ENCODE assay signal across 21 cellular contexts in genomic region chr2:118510807-118511206, GRCh38.
DNase-seq lines count a peak whose midpoint lies in the region; ATAC-seq and TF ChIP-seq lines count a peak whose summit lies in the region.
"Had no signal": no experiment of that assay in that cellular context is flagged by ENCODE, and none has a peak within 500 bp of the region (broad histone marks: within the 10 kb centered on the region; RNA-seq: fewer than 3 reads in every experiment).

No MANE protein-coding gene starts in this region.

- H3K4me1 ChIP-seq in GM23338 (ENCODE audit: insufficient read depth), result no peaks in the 10 kb centered on the region
- H3K4me1 ChIP-seq: A549; BE2C; BLaER1 treated with 17β-estradiol and CSF1 and Interleukin-3, amounts not matched to agents 10 nM and 100 nM had no signal

- TF ChIP-seq CTCF in GM23338 (conservative IDR thresholded peaks at IDR 0.05; ENCODE audit: low read depth in 2 of 2), result no peak

- no peak overlapping the region for H3K27ac ChIP-seq in GM23338 (ENCODE audit: low read depth)
- H3K27ac ChIP-seq: A549; BLaER1 treated with 17β-estradiol and CSF1 and Interleukin-3, amounts not matched to agents 10 nM and 100 nM; GM23248 had no signal

- no peaks in the 10 kb centered on the region for H4K20me1 ChIP-seq in GM23338 (replicated peaks; ENCODE audit: insufficient read depth)
- H4K20me1 ChIP-seq: BLaER1 treated with 17β-estradiol and CSF1 and Interleukin-3, amounts not matched to agents 10 nM and 100 nM had no signal

- no peak overlapping the region for H3K27ac Mint-ChIP-seq in GM23338
- H3K27ac Mint-ChIP-seq: CD4-positive, alpha-beta memory T cell; H9 had no signal

- H3K79me2 ChIP-seq in GM23338 (replicated peaks; ENCODE audit: insufficient read depth), result no peaks in the 10 kb centered on the region

- peak overlapping the region; percentile 52; the same call in 1 of the 2 replicates for H2AFZ ChIP-seq in GM23338
- H2AFZ ChIP-seq: GM23248 had no signal

- H3K9me3 Mint-ChIP-seq in GM23338, result peaks cover 5% of the 10 kb centered on the region; the same call in 2 of the 3 replicates

- no peak overlapping the region for H3K4me3 ChIP-seq in GM23338
- H3K4me3 ChIP-seq: A549; BLaER1 treated with 17β-estradiol and CSF1 and Interleukin-3, amounts not matched to agents 10 nM and 100 nM; GM23248 had no signal

- peaks cover 7% of the 10 kb centered on the region; the same call in 2 of the 3 replicates for H3K36me3 Mint-ChIP-seq in GM23338 (ENCODE audit: low read depth)
- H3K36me3 Mint-ChIP-seq: CD4-positive, alpha-beta memory T cell had no signal

- H3K4me1 Mint-ChIP-seq in GM23338, result peaks cover 3% of the 10 kb centered on the region; the same call in 2 of the 3 replicates
- H3K4me1 Mint-ChIP-seq: CD4-positive, alpha-beta memory T cell had no signal

- no peak for DNase-seq in GM23338 (ENCODE audit: low spot score)
- DNase-seq in OCI-M1 (lab: John Stamatoyannopoulos, UW), result peak; percentile 31
- DNase-seq in mucosa of gallbladder (ENCODE audit: low spot score), result peak; percentile 29
- no peak for DNase-seq in activated CD8-positive, alpha-beta memory T cell treated with anti-CD3 and anti-CD28 coated beads, Interleukin-2, amount 50 U/mL, for 4 hours
- DNase-seq: 8988T; ACHN; AML-193; BE2C; Calu3; CD4-positive, alpha-beta memory T cell; COR-L47; DMS53; DMS79 treated with DMSO at 0.1 percent for 48 hours; GF-D8; GM23248; H9 had no signal

- H3F3A ChIP-seq in GM23338 (replicated peaks; ENCODE audit: low read depth), result no peaks in the 10 kb centered on the region

- no peaks in the 10 kb centered on the region for H3K27me3 ChIP-seq in GM23338 (ENCODE audit: insufficient read depth)
- H3K27me3 ChIP-seq: BE2C; BLaER1 treated with 17β-estradiol and CSF1 and Interleukin-3, amounts not matched to agents 10 nM and 100 nM had no signal

- no peaks in the 10 kb centered on the region for H3K36me3 ChIP-seq in GM23338 (ENCODE audit: insufficient read depth)
- H3K36me3 ChIP-seq: BE2C; BLaER1 treated with 17β-estradiol and CSF1 and Interleukin-3, amounts not matched to agents 10 nM and 100 nM had no signal

- no peaks in the 10 kb centered on the region for H3K9me2 ChIP-seq in GM23338 (ENCODE audit: insufficient read depth)

- no peak overlapping the region for H3K4me3 Mint-ChIP-seq in GM23338
- H3K4me3 Mint-ChIP-seq: CD4-positive, alpha-beta memory T cell; H9 had no signal

- no peak overlapping the region for H3K4me2 ChIP-seq in GM23338
- H3K4me2 ChIP-seq: A549; BLaER1 treated with 17β-estradiol and CSF1 and Interleukin-3, amounts not matched to agents 10 nM and 100 nM had no signal

- ATAC-seq in GM23338 (no peak), GM21447 (IDR thresholded peaks at IDR 0.05; ENCODE audit: unreplicated experiment) (no peak), GM21737 (IDR thresholded peaks at IDR 0.05; ENCODE audit: unreplicated experiment) (no peak)
- ATAC-seq: A549, HCT116 had no signal

- H3K27me3 Mint-ChIP-seq in GM23338 (ENCODE audit: insufficient read depth, low read depth, poor library complexity), result peaks cover 2% of the 10 kb centered on the region

TF ChIP-seq in GM23338, 12 proteins besides CTCF, POLR2A, EP300 and RAD21 (continues in another document):
- TF ChIP-seq, protein P1, sequence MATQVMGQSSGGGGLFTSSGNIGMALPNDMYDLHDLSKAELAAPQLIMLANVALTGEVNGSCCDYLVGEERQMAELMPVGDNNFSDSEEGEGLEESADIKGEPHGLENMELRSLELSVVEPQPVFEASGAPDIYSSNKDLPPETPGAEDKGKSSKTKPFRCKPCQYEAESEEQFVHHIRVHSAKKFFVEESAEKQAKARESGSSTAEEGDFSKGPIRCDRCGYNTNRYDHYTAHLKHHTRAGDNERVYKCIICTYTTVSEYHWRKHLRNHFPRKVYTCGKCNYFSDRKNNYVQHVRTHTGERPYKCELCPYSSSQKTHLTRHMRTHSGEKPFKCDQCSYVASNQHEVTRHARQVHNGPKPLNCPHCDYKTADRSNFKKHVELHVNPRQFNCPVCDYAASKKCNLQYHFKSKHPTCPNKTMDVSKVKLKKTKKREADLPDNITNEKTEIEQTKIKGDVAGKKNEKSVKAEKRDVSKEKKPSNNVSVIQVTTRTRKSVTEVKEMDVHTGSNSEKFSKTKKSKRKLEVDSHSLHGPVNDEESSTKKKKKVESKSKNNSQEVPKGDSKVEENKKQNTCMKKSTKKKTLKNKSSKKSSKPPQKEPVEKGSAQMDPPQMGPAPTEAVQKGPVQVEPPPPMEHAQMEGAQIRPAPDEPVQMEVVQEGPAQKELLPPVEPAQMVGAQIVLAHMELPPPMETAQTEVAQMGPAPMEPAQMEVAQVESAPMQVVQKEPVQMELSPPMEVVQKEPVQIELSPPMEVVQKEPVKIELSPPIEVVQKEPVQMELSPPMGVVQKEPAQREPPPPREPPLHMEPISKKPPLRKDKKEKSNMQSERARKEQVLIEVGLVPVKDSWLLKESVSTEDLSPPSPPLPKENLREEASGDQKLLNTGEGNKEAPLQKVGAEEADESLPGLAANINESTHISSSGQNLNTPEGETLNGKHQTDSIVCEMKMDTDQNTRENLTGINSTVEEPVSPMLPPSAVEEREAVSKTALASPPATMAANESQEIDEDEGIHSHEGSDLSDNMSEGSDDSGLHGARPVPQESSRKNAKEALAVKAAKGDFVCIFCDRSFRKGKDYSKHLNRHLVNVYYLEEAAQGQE (IDR thresholded peaks at IDR 0.05; ENCODE audit: unreplicated experiment), result no peak
- TF ChIP-seq EZH2phosphoT487 (IDR thresholded peaks at IDR 0.05; ENCODE audit: unreplicated experiment), result no peak
- no peak for TF ChIP-seq NANOG (IDR thresholded peaks at IDR 0.05; ENCODE audit: borderline replicate concordance)
- no peak for TF ChIP-seq EZH2 (IDR thresholded peaks at IDR 0.05; ENCODE audit: low read depth, unreplicated experiment)
- TF ChIP-seq ZNF114 (CRISPR knock-in tag; IDR thresholded peaks at IDR 0.05), result no peak
- no peak for TF ChIP-seq CREB1 (CRISPR knock-in tag; IDR thresholded peaks at IDR 0.05; ENCODE audit: low read depth)
- TF ChIP-seq, protein P2, sequence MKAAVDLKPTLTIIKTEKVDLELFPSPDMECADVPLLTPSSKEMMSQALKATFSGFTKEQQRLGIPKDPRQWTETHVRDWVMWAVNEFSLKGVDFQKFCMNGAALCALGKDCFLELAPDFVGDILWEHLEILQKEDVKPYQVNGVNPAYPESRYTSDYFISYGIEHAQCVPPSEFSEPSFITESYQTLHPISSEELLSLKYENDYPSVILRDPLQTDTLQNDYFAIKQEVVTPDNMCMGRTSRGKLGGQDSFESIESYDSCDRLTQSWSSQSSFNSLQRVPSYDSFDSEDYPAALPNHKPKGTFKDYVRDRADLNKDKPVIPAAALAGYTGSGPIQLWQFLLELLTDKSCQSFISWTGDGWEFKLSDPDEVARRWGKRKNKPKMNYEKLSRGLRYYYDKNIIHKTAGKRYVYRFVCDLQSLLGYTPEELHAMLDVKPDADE (IDR thresholded peaks at IDR 0.05), result no peak
- TF ChIP-seq STAT1 (IDR thresholded peaks at IDR 0.05; ENCODE audit: unreplicated experiment), result no peak
- no peak for TF ChIP-seq ZNF331 (CRISPR knock-in tag; IDR thresholded peaks at IDR 0.05; ENCODE audit: low read depth)
- no peak for TF ChIP-seq POLR2AphosphoS5 (IDR thresholded peaks at IDR 0.05; ENCODE audit: low read depth)
- TF ChIP-seq JUNB (IDR thresholded peaks at IDR 0.05; ENCODE audit: unreplicated experiment), result no peak

Comparison
In these comparisons a context has a peak if more than half of its experiments do, and no peak if none do; other contexts are left out.
1. DNase-seq: peak in OCI-M1 (single experiment) and mucosa of gallbladder (single experiment); none in GM23338 (single experiment) and activated CD8-positive, alpha-beta memory T cell treated with anti-CD3 and anti-CD28 coated beads, Interleukin-2, amount 50 U/mL, for 4 hours (single experiment).